In genomic region chr6:116764961-116765841, GRCh38 we compare ENCODE assay signal across 9 cellular contexts. TPM values are rescaled to one million over a fixed set of nuclear protein-coding genes. Genes with fewer than 3 reads are reported as not detected.
DNase-seq lines count a peak whose midpoint lies in the region; ATAC-seq and TF ChIP-seq lines count a peak whose summit lies in the region.
"Had no signal": no experiment of that assay in that cellular context is flagged by ENCODE, and none has a peak within 500 bp of the region (broad histone marks: within the 10 kb centered on the region; RNA-seq: fewer than 3 reads in every experiment).

TSS of gene FAM162B (minus strand) at chr6:116765719. CDS start at chr6:116765576, 143 bp downstream.

- no peaks in the 10 kb centered on the region for H3K79me1 ChIP-seq in mesenchymal stem cell (replicated peaks; ENCODE audit: low read length, poor library complexity, severe bottlenecking)

- H2BK12ac ChIP-seq in mesenchymal stem cell (ENCODE audit: low read length in 2 of 2): peak within 1 kb of the TSS in 1 of 2 experiments; percentile 23

- H3K27ac ChIP-seq in mesenchymal stem cell (ENCODE audit: low read length, poor library complexity, severe bottlenecking): no peak within 1 kb of the TSS
- H3K27ac ChIP-seq in upper lobe of left lung: peak within 1 kb of the TSS; percentile 23 to 82 (median 60)

- no peaks in the 10 kb centered on the region for H3K9me3 ChIP-seq in endocrine pancreas (ENCODE audit: control insufficient read depth, low read length)
- H3K9me3 ChIP-seq in mesenchymal stem cell (ENCODE audit: control insufficient read depth, low read length): no peaks in the 10 kb centered on the region
- H3K9me3 ChIP-seq in upper lobe of left lung: no peaks in the 10 kb centered on the region

- H3K18ac ChIP-seq in mesenchymal stem cell (ENCODE audit: low read depth in 1 of 2, low read length in 2 of 2): peak within 1 kb of the TSS; percentile 59

- ATAC-seq in upper lobe of left lung (ENCODE audit: low FRiP score in 2 of 2): peak; percentile 55 to 76
- ATAC-seq in GM18517 (IDR thresholded peaks at IDR 0.05; ENCODE audit: unreplicated experiment): no peak

- peak within 1 kb of the TSS in 1 of 2 experiments; percentile 46 for H3K23ac ChIP-seq in mesenchymal stem cell (ENCODE audit: low read length in 2 of 2)

- H3K4me2 ChIP-seq in mesenchymal stem cell (ENCODE audit: low read length, poor library complexity, severe bottlenecking): peak within 1 kb of the TSS; percentile 92

- peak within 1 kb of the TSS; percentile 71 for H4K8ac ChIP-seq in mesenchymal stem cell (ENCODE audit: low read length)

- H3K14ac ChIP-seq in mesenchymal stem cell (ENCODE audit: low read length in 2 of 2): peak within 1 kb of the TSS in 1 of 2 experiments; percentile 35

- peak within 1 kb of the TSS; percentile 81 for H2AFZ ChIP-seq in mesenchymal stem cell (ENCODE audit: low read depth, low read length)

- no peak for TF ChIP-seq CTCF in upper lobe of left lung (IDR thresholded peaks at IDR 0.05)

- TF ChIP-seq EP300 in upper lobe of left lung (IDR thresholded peaks at IDR 0.05): no peak

- no peak within 1 kb of the TSS for H2BK15ac ChIP-seq in mesenchymal stem cell (ENCODE audit: low read depth, poor library complexity, severe bottlenecking)

- no peak within 1 kb of the TSS for H2AK5ac ChIP-seq in mesenchymal stem cell (ENCODE audit: low read length, severe bottlenecking)

- H3K4me3 ChIP-seq in endocrine pancreas (ENCODE audit: control insufficient read depth, insufficient read depth, low read length) (peak within 1 kb of the TSS; percentile 47), mesenchymal stem cell (ENCODE audit: insufficient read depth in 1 of 2, low read depth in 1 of 2, low read length in 2 of 2) (peak within 1 kb of the TSS; percentile 62 to 80), upper lobe of left lung (peak within 1 kb of the TSS; percentile 25 to 58 (median 53))

- no peak for TF ChIP-seq POLR2A in upper lobe of left lung (IDR thresholded peaks at IDR 0.05)

- H4K91ac ChIP-seq in mesenchymal stem cell (ENCODE audit: low read length): peak within 1 kb of the TSS; percentile 78

- H3K9ac ChIP-seq in endocrine pancreas (ENCODE audit: control insufficient read depth, insufficient read depth, low read length): peak within 1 kb of the TSS; percentile 54
- H3K9ac ChIP-seq in mesenchymal stem cell (ENCODE audit: low read length): peak within 1 kb of the TSS; percentile 58

- no peaks in the 10 kb centered on the region for H3K4me1 ChIP-seq in endocrine pancreas (ENCODE audit: control insufficient read depth, insufficient read depth, low read length)
- peaks cover 12% of the 10 kb centered on the region for H3K4me1 ChIP-seq in mesenchymal stem cell (ENCODE audit: control insufficient read depth, insufficient read depth, low read depth, low read length)
- H3K4me1 ChIP-seq in upper lobe of left lung: peaks cover 4 to 20% (median 12%) of the 10 kb centered on the region in 4 donors

- no peak within 1 kb of the TSS for H2BK5ac ChIP-seq in mesenchymal stem cell (ENCODE audit: low read depth, low read length, poor library complexity, severe bottlenecking)

- WGBS in mesenchymal stem cell: under 1% methylated on average over 78 of the region's 89 CpGs
- WGBS in upper lobe of left lung, 2 donors: 0 to 3% methylated on average over 42 to 84 of the region's 89 CpGs

- peak; percentile 46 for DNase-seq in GM03348 (ENCODE audit: low spot score)
- peak; percentile 11 for DNase-seq in NCI-H345 treated with DMSO at 0.1 percent for 48 hours (lab: John Stamatoyannopoulos, UW; ENCODE audit: unreplicated experiment)
- peak; percentile 44 for DNase-seq in mesenchymal stem cell
- peak in 1 of 2 donors; percentile 89 for DNase-seq in upper lobe of left lung
- no peak for DNase-seq in NCI-H524 treated with DMSO at 0.1 percent for 48 hours (lab: John Stamatoyannopoulos, UW)
- DNase-seq in NCI-H2196 treated with DMSO at 0.1 percent for 48 hours (lab: John Stamatoyannopoulos, UW; ENCODE audit: unreplicated experiment): no peak

- H3K36me3 ChIP-seq in endocrine pancreas (ENCODE audit: control insufficient read depth, insufficient read depth, low read length) (no peaks in the 10 kb centered on the region), mesenchymal stem cell (ENCODE audit: control insufficient read depth in 1 of 2, insufficient read depth in 2 of 2, low read depth in 1 of 2, low read length in 2 of 2) (no peaks in the 10 kb centered on the region), upper lobe of left lung (no peaks in the 10 kb centered on the region)

- H3K27me3 ChIP-seq in endocrine pancreas (ENCODE audit: control insufficient read depth, insufficient read depth, low read length): no peaks in the 10 kb centered on the region
- peaks cover 13 to 17% of the 10 kb centered on the region in 2 experiments for H3K27me3 ChIP-seq in mesenchymal stem cell (ENCODE audit: control insufficient read depth in 1 of 2, insufficient read depth in 1 of 2, low read length in 2 of 2)
- H3K27me3 ChIP-seq in upper lobe of left lung: peaks cover 0 to 22% (median 8%) of the 10 kb centered on the region in 4 donors

- no peak within 1 kb of the TSS for H3K4ac ChIP-seq in mesenchymal stem cell (ENCODE audit: low read depth in 1 of 2, low read length in 2 of 2)

- peak within 1 kb of the TSS; percentile 69 for H2BK120ac ChIP-seq in mesenchymal stem cell (ENCODE audit: low read depth, low read length)

RNA-seq across cellular contexts. Expression of gene FAM162B, which starts in this region (rescaled TPM):
- 1.1 TPM for polyA plus RNA-seq in mesenchymal stem cell (2013, experiment 1 of 2)
- polyA plus RNA-seq in mesenchymal stem cell (2013, experiment 2 of 2): 1.4 TPM
- total RNA-seq in upper lobe of left lung: 10 to 100 TPM in 1 of 6 donors, 1 to 10 TPM in 4, under 1 TPM in 1; 0.89 to 14.3 (median 4.1) TPM
- total RNA-seq: HT1080 had no signal

Comparison
In these comparisons a context has a peak if more than half of its experiments do, and no peak if none do; other contexts are left out.
1. DNase-seq: peak in GM03348 (single experiment), NCI-H345 treated with DMSO at 0.1 percent for 48 hours (single experiment) and mesenchymal stem cell (single experiment); none in NCI-H524 treated with DMSO at 0.1 percent for 48 hours (single experiment) and NCI-H2196 treated with DMSO at 0.1 percent for 48 hours (single experiment).
2. Peak in every context shown above with its lines, with median percentiles within 50 percentile points of each other: H3K4me3 ChIP-seq.